ENCODE assay signal across 20 cellular contexts in the genomic region with DNA sequence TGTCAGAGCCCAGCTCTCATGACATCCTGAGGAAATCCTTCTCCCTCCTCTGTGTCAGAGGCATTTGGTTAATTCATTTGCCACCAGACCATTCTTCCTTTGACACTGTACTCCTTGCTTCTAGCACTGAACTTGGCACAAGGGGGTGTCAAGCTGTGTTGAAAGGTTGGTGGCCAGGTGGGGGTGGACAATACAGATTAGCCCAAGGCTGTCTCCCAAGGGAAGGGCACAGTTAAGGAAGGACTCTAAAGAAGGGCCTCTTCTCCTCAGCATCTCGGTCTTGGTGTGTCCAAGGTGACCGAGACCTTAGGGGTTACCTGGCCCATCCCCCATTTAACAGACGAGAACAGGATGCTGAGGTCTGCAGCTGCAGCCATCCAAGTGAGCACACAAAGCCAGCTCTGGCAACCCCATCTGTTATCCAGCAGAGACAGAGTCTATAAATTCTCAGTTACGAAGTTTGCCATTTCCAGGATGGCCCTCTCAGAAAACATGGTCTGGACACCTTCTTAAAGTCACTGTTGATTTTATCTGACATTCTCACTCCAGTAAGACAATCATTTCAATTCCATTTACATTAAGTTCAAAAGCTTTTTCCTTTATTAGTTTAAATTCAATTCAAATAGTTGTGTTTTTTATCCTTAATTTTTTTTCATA.
DNase-seq lines count a peak whose midpoint lies in the region; ATAC-seq and TF ChIP-seq lines count a peak whose summit lies in the region.
"Had no signal": no experiment of that assay in that cellular context is flagged by ENCODE, and none has a peak within 500 bp of the region (broad histone marks: within the 10 kb centered on the region; RNA-seq: fewer than 3 reads in every experiment).

No MANE protein-coding gene starts in this region.

- CTCF ChIA-PET in activated naive CD4-positive, alpha-beta T cell treated with anti-CD3 and anti-CD28 coated beads for 36 hours (lab: Charles Lee), result no interaction called here

- no peaks in the 10 kb centered on the region for H3K9me3 Mint-ChIP-seq in activated naive CD4-positive, alpha-beta T cell treated with anti-CD3 and anti-CD28 coated beads for 36 hours
- H3K9me3 Mint-ChIP-seq: activated T-helper 17 cell treated with anti-CD3 and anti-CD28 coated beads, Interleukin-2, amount 50 U/mL, for 72 hours had no signal

- no peaks in the 10 kb centered on the region for H3K4me1 ChIP-seq in suprapubic skin
- H3K4me1 ChIP-seq: adrenal gland, breast epithelium, gastroesophageal sphincter had no signal

- no peak for TF ChIP-seq EP300 in suprapubic skin (IDR thresholded peaks at IDR 0.05)

- peaks cover 10% of the 10 kb centered on the region for H3K4me1 Mint-ChIP-seq in activated naive CD4-positive, alpha-beta T cell treated with anti-CD3 and anti-CD28 coated beads for 36 hours (ENCODE audit: low read depth)

- TF ChIP-seq POLR2A in suprapubic skin (IDR thresholded peaks at IDR 0.05), result no peak

- H3K4me3 ChIP-seq in suprapubic skin, result no peak overlapping the region
- H3K4me3 ChIP-seq: adrenal gland, breast epithelium, gastroesophageal sphincter, thoracic aorta had no signal

- no peaks in the 10 kb centered on the region for H3K36me3 Mint-ChIP-seq in activated naive CD4-positive, alpha-beta T cell treated with anti-CD3 and anti-CD28 coated beads for 36 hours (ENCODE audit: low read depth)

- H3K27me3 Mint-ChIP-seq in activated naive CD4-positive, alpha-beta T cell treated with anti-CD3 and anti-CD28 coated beads for 36 hours (ENCODE audit: low read depth), result no peaks in the 10 kb centered on the region
- H3K27me3 Mint-ChIP-seq: activated T-helper 17 cell treated with anti-CD3 and anti-CD28 coated beads, Interleukin-2, amount 50 U/mL, for 72 hours had no signal

- no peak for ATAC-seq in HG03457 (IDR thresholded peaks at IDR 0.05; ENCODE audit: unreplicated experiment)
- no peak for ATAC-seq in HG02973 (IDR thresholded peaks at IDR 0.05; ENCODE audit: unreplicated experiment)
- ATAC-seq in GM18858 (IDR thresholded peaks at IDR 0.05; ENCODE audit: unreplicated experiment), result no peak
- ATAC-seq: gastroesophageal sphincter, left lobe of liver had no signal

- H3K4me3 Mint-ChIP-seq in activated naive CD4-positive, alpha-beta T cell treated with anti-CD3 and anti-CD28 coated beads for 36 hours, result no peak overlapping the region
- H3K4me3 Mint-ChIP-seq: activated T-helper 17 cell treated with anti-CD3 and anti-CD28 coated beads, Interleukin-2, amount 50 U/mL, for 72 hours had no signal

- TF ChIP-seq CTCF in suprapubic skin (IDR thresholded peaks at IDR 0.05), result no peak

- no peaks in the 10 kb centered on the region for H3K9me3 ChIP-seq in suprapubic skin
- H3K9me3 ChIP-seq: adrenal gland, breast epithelium, gastroesophageal sphincter, thoracic aorta had no signal

- H3K36me3 ChIP-seq in suprapubic skin, result no peaks in the 10 kb centered on the region
- H3K36me3 ChIP-seq: adrenal gland, breast epithelium, gastroesophageal sphincter, thoracic aorta had no signal

- no peak overlapping the region for H3K27ac ChIP-seq in suprapubic skin
- H3K27ac ChIP-seq: adrenal gland, breast epithelium, gastroesophageal sphincter, thoracic aorta had no signal

- H3K27me3 ChIP-seq in suprapubic skin, result no peaks in the 10 kb centered on the region
- H3K27me3 ChIP-seq: adrenal gland, breast epithelium, gastroesophageal sphincter had no signal

- peak; percentile 3 for DNase-seq in activated naive CD4-positive, alpha-beta T cell treated with anti-CD3 and anti-CD28 coated beads for 36 hours
- no peak for DNase-seq in activated naive CD4-positive, alpha-beta T cell treated with anti-CD3 and anti-CD28 coated beads, Interleukin-2, amount 50 U/mL, for 16 hours
- DNase-seq in NCI-H2171 treated with DMSO at 0.1 percent for 48 hours (lab: John Stamatoyannopoulos, UW) (peak; percentile 68), islet precursor cell (peak; percentile 39), suprapubic skin (ENCODE audit: low spot score in 2 of 2) (peak; percentile 6 to 29)
- DNase-seq: COR-L47, NCI-H1048, NCI-H526 treated with DMSO at 0.1 percent for 48 hours, nucleus accumbens, OCI-M1, SHP77 had no signal

- 84% methylated on average over 4 of the region's 4 CpGs for WGBS in suprapubic skin

- intact Hi-C loops in activated naive CD4-positive, alpha-beta T cell treated with anti-CD3 and anti-CD28 coated beads for 36 hours (cut with micrococcal nuclease), result no loop called here

- no peak overlapping the region for H3K27ac Mint-ChIP-seq in activated naive CD4-positive, alpha-beta T cell treated with anti-CD3 and anti-CD28 coated beads for 36 hours
- H3K27ac Mint-ChIP-seq: activated T-helper 17 cell treated with anti-CD3 and anti-CD28 coated beads, Interleukin-2, amount 50 U/mL, for 72 hours had no signal
